Comparison of ENCODE assay signal across 17 cellular contexts in genomic region chr14:32324601-32325000, GRCh38. TPM values are rescaled to one million over a fixed set of nuclear protein-coding genes. Genes with fewer than 3 reads are reported as not detected.
DNase-seq lines count a peak whose midpoint lies in the region; ATAC-seq and TF ChIP-seq lines count a peak whose summit lies in the region.
"Had no signal": no experiment of that assay in that cellular context is flagged by ENCODE, and none has a peak within 500 bp of the region (broad histone marks: within the 10 kb centered on the region; RNA-seq: fewer than 3 reads in every experiment).

No MANE protein-coding gene starts in this region.

- DNase-seq in COLO829 (ENCODE audit: low spot score) (peak; percentile 73), HT1080 (ENCODE audit: low read depth) (peak; percentile 24), choroid plexus epithelial cell (ENCODE audit: low read depth) (peak; percentile 53), foreskin melanocyte (peak; percentile 99), OCI-M2 (lab: John Stamatoyannopoulos, UW; ENCODE audit: unreplicated experiment) (no peak), T1000 (lab: John Stamatoyannopoulos, UW) (no peak), NCI-H128 (lab: John Stamatoyannopoulos, UW; ENCODE audit: unreplicated experiment) (no peak)
- DNase-seq: 8988T; Calu3; CD4-positive, alpha-beta memory T cell; DMS79 treated with DMSO at 0.1 percent for 48 hours; GF-D8; H7 had no signal

- no peak for ATAC-seq in GM19397 (IDR thresholded peaks at IDR 0.05; ENCODE audit: unreplicated experiment)
- ATAC-seq: GM23338 had no signal

- no peak overlapping the region for H3K4me3 ChIP-seq in choroid plexus epithelial cell (ENCODE audit: low read depth, low read length)
- H3K4me3 ChIP-seq: BLaER1, GM23338 had no signal

- TF ChIP-seq CTCF in choroid plexus epithelial cell (conservative IDR thresholded peaks at IDR 0.05; ENCODE audit: low read depth, low read length) = no peak

RNA-seq across cellular contexts. Expression of gene AKAP6, which starts 4.5 kb away (rescaled TPM):
- 0.60 and 0.96 TPM in 2 replicates for total RNA-seq in HT1080 (2014; rRNA removed; shearing (Covaris generic))
- polyA plus RNA-seq in HT1080 (2015; cell fraction: cytosol; rRNA removed) = 0.21 and 0.27 TPM in 2 replicates
- 0.19 and 0.65 TPM in 2 replicates for polyA plus RNA-seq in HT1080 (2015; cell fraction: nucleus; rRNA removed)
- polyA plus RNA-seq: CD14-positive monocyte had no signal

Comparison
In these comparisons a context has a peak if more than half of its experiments do, and no peak if none do; other contexts are left out.
1. DNase-seq: peak in COLO829 (single experiment), HT1080 (single experiment), choroid plexus epithelial cell (single experiment) and foreskin melanocyte (single experiment); none in OCI-M2 (single experiment), T1000 (single experiment) and NCI-H128 (single experiment).